Comparison of ENCODE assay signal across 21 cellular contexts in genomic region chr21:15849161-15849560, GRCh38.
"Had no signal": no experiment of that assay in that cellular context is flagged by ENCODE, and none has a peak within 500 bp of the region (broad histone marks: within the 10 kb centered on the region; RNA-seq: fewer than 3 reads in every experiment).

No MANE protein-coding gene starts in this region.

- H3K4me1 ChIP-seq: psoas muscle, right atrium auricular region, tibial artery had no signal

- H3K9me3 ChIP-seq: ovary, psoas muscle, right atrium auricular region, tibial artery had no signal

- H3K27ac ChIP-seq: brain microvascular endothelial cell, ovary, psoas muscle, right atrium auricular region, tibial artery, WERI-Rb-1 had no signal

- H3K36me3 ChIP-seq: brain microvascular endothelial cell, ovary, right atrium auricular region, WERI-Rb-1 had no signal

- H3K4me3 ChIP-seq: ovary, psoas muscle, right atrium auricular region, tibial artery had no signal

- FAIRE-seq: frontal cortex had no signal

- DNase-seq: activated CD4-positive, alpha-beta T cell treated with anti-CD3 and anti-CD28 coated beads, Interleukin-2, amount 50 U/mL, for 1 hour; activated CD4-positive, CD25-positive, alpha-beta regulatory T cell treated with anti-CD3 and anti-CD28 coated beads, Interleukin-2, amount 50 U/mL, for 72 hours; activated CD8-positive, alpha-beta T cell treated with anti-CD3 and anti-CD28 coated beads, Interleukin-2, amount 10 ng/mL, durations not matched to agents 7 days and 5 days; activated gamma-delta T cell treated with Interleukin-2 at 50 U/mL for 16 hours; activated T-cell treated with anti-CD3 and anti-CD28 coated beads, Interleukin-2, amount 50 U/mL, for 1 hour; anterior cingulate cortex; effector CD8-positive, alpha-beta T cell; glutamatergic neuron; hippocampal formation; left ventricle myocardium superior; midbrain; ovary; psoas muscle; stimulated activated CD4-positive, alpha-beta T cell treated with anti-CD3 and anti-CD28 coated beads, Interleukin-4, amount 100 ng/mL, for 24 hours; stimulated activated naive CD8-positive, alpha-beta T cell treated with anti-CD3 and anti-CD28 coated beads, Interleukin-15, amount 100 ng/mL, for 72 hours; tibial artery; WERI-Rb-1 had no signal

- H3K27me3 ChIP-seq: brain microvascular endothelial cell, ovary, right atrium auricular region, tibial artery had no signal

- ATAC-seq: activated CD8-positive, alpha-beta T cell treated with anti-CD3 and anti-CD28 coated beads, Interleukin-2, amount 10 ng/mL, durations not matched to agents 7 days and 5 days; left ventricle myocardium superior; natural killer cell treated with Interleukin-12 subunit alpha and Interleukin-12 subunit beta and Interleukin-15 and Interleukin-18, amount 100 ng/mL, for 72 hours; psoas muscle; stimulated activated naive CD8-positive, alpha-beta T cell treated with anti-CD3 and anti-CD28 coated beads, Interleukin-15, amount 100 ng/mL, for 72 hours had no signal
